24 cellular contexts compared by ENCODE assay signal in genomic region chr16:84416407-84417321, GRCh38. TPM values are rescaled to one million over a fixed set of nuclear protein-coding genes. Genes with fewer than 3 reads are reported as not detected.
DNase-seq lines count a peak whose midpoint lies in the region; ATAC-seq, FAIRE-seq and TF ChIP-seq lines count a peak whose summit lies in the region.
"Had no signal": no experiment of that assay in that cellular context is flagged by ENCODE, and none has a peak within 500 bp of the region (broad histone marks: within the 10 kb centered on the region; RNA-seq: fewer than 3 reads in every experiment).

No MANE protein-coding gene starts in this region.

- H3K27me3 Mint-ChIP-seq in neural progenitor cell (ENCODE audit: insufficient read depth, low read depth) (peaks cover 17% of the 10 kb centered on the region), type B pancreatic cell (no peaks in the 10 kb centered on the region)

- no peaks in the 10 kb centered on the region for H3K79me2 ChIP-seq in neural progenitor cell (ENCODE audit: low read depth)

- no peak for FAIRE-seq in kidney (lab: Jason Lieb, UNC)
- FAIRE-seq in GM19239 (lab: Jason Lieb, UNC) = no peak
- FAIRE-seq: A549 had no signal

- intact Hi-C loops in cardiac septum (cut with DNase I) (no loop called here), left cardiac atrium (cut with DNase I) (no loop called here), kidney (cut with DNase I) (no loop called here)

- H3K4me3 ChIP-seq in kidney (ENCODE audit: low read length in 2 of 2) (no peak overlapping the region), neural progenitor cell (no peak overlapping the region)
- H3K4me3 ChIP-seq: A549, GM23248 had no signal

- H3K27me3 ChIP-seq in neural progenitor cell = no peaks in the 10 kb centered on the region

- H3K36me3 ChIP-seq in kidney (ENCODE audit: control insufficient read depth in 1 of 2, insufficient read depth in 2 of 2, low read length in 2 of 2) (no peaks in the 10 kb centered on the region), neural progenitor cell (no peaks in the 10 kb centered on the region)

- H3K9me3 Mint-ChIP-seq in neural progenitor cell (peaks cover 2% of the 10 kb centered on the region), type B pancreatic cell (no peaks in the 10 kb centered on the region)
- H3K9me3 Mint-ChIP-seq: CD4-positive, alpha-beta T cell; HFFc6 had no signal

- H3K4me3 Mint-ChIP-seq in neural progenitor cell = no peak overlapping the region
- no peak overlapping the region for H3K4me3 Mint-ChIP-seq in type B pancreatic cell
- H3K4me3 Mint-ChIP-seq: CD4-positive, alpha-beta T cell; HFFc6 had no signal

- H3K4me1 Mint-ChIP-seq in neural progenitor cell = peaks cover 23% of the 10 kb centered on the region
- H3K4me1 Mint-ChIP-seq in type B pancreatic cell (ENCODE audit: unreplicated experiment) = peaks cover 26% of the 10 kb centered on the region

- ATAC-seq in left cardiac atrium = no peak
- ATAC-seq: A549, HCT116 had no signal

- no peak overlapping the region for H3K9ac ChIP-seq in kidney (ENCODE audit: low read length in 2 of 2)
- no peak overlapping the region for H3K9ac ChIP-seq in neural progenitor cell
- H3K9ac ChIP-seq: GM23248 had no signal

- H3K9me3 ChIP-seq in kidney (ENCODE audit: control insufficient read depth in 1 of 2, low read length in 2 of 2) (no peaks in the 10 kb centered on the region), neural progenitor cell (ENCODE audit: low read depth) (no peaks in the 10 kb centered on the region)
- H3K9me3 ChIP-seq: A549 had no signal

- peak; percentile 49 for DNase-seq in cardiac septum (ENCODE audit: low spot score)
- DNase-seq in left cardiac atrium = no peak
- peak; percentile 68 for DNase-seq in kidney
- DNase-seq in neural progenitor cell (ENCODE audit: low spot score) = peak; percentile 41
- no peak for DNase-seq in type B pancreatic cell (ENCODE audit: extremely low spot score, unreplicated experiment)
- no peak for DNase-seq in NCI-H1417 treated with DMSO at 0.1 percent for 48 hours (lab: John Stamatoyannopoulos, UW)
- DNase-seq in GM19239 (ENCODE audit: insufficient read length, low spot score) = no peak
- DNase-seq in ureter (ENCODE audit: low spot score) = no peak
- DNase-seq: AML-193; CD4-positive, alpha-beta T cell; DMS153; DMS79 treated with DMSO at 0.1 percent for 48 hours; GF-D8; GM23248; H7; HFFc6; IMR-90 had no signal

- H3K27ac ChIP-seq in kidney (ENCODE audit: low read depth in 2 of 2, low read length in 2 of 2) (no peak overlapping the region), neural progenitor cell (no peak overlapping the region)
- H3K27ac ChIP-seq: 22Rv1, A549, C4-2B, GM23248, HL-60 had no signal

- no peaks in the 10 kb centered on the region for H4K20me1 ChIP-seq in neural progenitor cell (ENCODE audit: low read depth)

- H3K36me3 Mint-ChIP-seq in neural progenitor cell (no peaks in the 10 kb centered on the region), type B pancreatic cell (no peaks in the 10 kb centered on the region)

- no peaks in the 10 kb centered on the region for H3F3A ChIP-seq in neural progenitor cell (ENCODE audit: low read depth)

- H3K27ac Mint-ChIP-seq in neural progenitor cell = no peak overlapping the region
- H3K27ac Mint-ChIP-seq in type B pancreatic cell = peak overlapping the region; percentile 7
- H3K27ac Mint-ChIP-seq: CD4-positive, alpha-beta T cell; HFFc6 had no signal

- H2AFZ ChIP-seq in neural progenitor cell (replicated peaks) = no peak overlapping the region
- H2AFZ ChIP-seq: GM23248 had no signal

- H3K4me2 ChIP-seq in neural progenitor cell = no peak overlapping the region
- H3K4me2 ChIP-seq: A549 had no signal

- TF ChIP-seq CTCF in kidney (IDR thresholded peaks at IDR 0.05; ENCODE audit: borderline replicate concordance, extremely low read depth, insufficient read depth) = no peak
- no peak for TF ChIP-seq CTCF in neural progenitor cell (IDR thresholded peaks at IDR 0.05)
- no peak for TF ChIP-seq CTCF in type B pancreatic cell (conservative IDR thresholded peaks at IDR 0.05)

- H3K4me1 ChIP-seq in kidney (ENCODE audit: control insufficient read depth in 1 of 2, insufficient read depth in 1 of 2, low read depth in 1 of 2, low read length in 2 of 2) (peaks cover 0 to 4% of the 10 kb centered on the region in 2 donors), neural progenitor cell (peaks cover 6% of the 10 kb centered on the region)
- H3K4me1 ChIP-seq: A549 had no signal

RNA-seq across cellular contexts. Expression of gene ATP2C2, which starts 48.3 kb away (rescaled TPM):
- total RNA-seq in cardiac septum (not detected), left cardiac atrium (not detected), kidney (2.2 TPM), neural progenitor cell (ENCODE audit: low replicate concordance) (0.71 TPM in 1 of 2 replicates, not detected in the other), type B pancreatic cell (ENCODE audit: low replicate concordance) (12.2 and 19.3 TPM in 2 replicates), ureter (33.2 TPM)
- 2.6 TPM for polyA plus RNA-seq in kidney (ENCODE audit: insufficient read depth, low read depth, low replicate concordance)
- total RNA-seq: CD4-positive, alpha-beta T cell; GM23248; HFFc6; HT1080; IMR-90 had no signal
- polyA plus RNA-seq: BJ, IMR-90 had no signal

Comparison
In these comparisons a context has a peak if more than half of its experiments do, and no peak if none do; other contexts are left out.
1. DNase-seq: peak in cardiac septum (single experiment), kidney (single experiment) and neural progenitor cell (single experiment); none in left cardiac atrium (single experiment), type B pancreatic cell (single experiment), NCI-H1417 treated with DMSO at 0.1 percent for 48 hours (single experiment), GM19239 (single experiment) and ureter (single experiment).